9 cellular contexts compared by ENCODE assay signal in genomic region chr14:61553730-61554641, GRCh38.
DNase-seq lines count a peak whose midpoint lies in the region; ATAC-seq and TF ChIP-seq lines count a peak whose summit lies in the region.
"Had no signal": no experiment of that assay in that cellular context is flagged by ENCODE, and none has a peak within 500 bp of the region (broad histone marks: within the 10 kb centered on the region; RNA-seq: fewer than 3 reads in every experiment).

No MANE protein-coding gene starts in this region.

- CTCF ChIA-PET in CD4-positive, alpha-beta T cell (lab: Charles Lee), result no interaction called here

- H3K9me3 ChIP-seq in CD4-positive, alpha-beta T cell (ENCODE audit: control insufficient read depth, low read length), result no peaks in the 10 kb centered on the region

- intact Hi-C loops in CD4-positive, alpha-beta T cell (cut with DNase I, micrococcal nuclease), result no loop called here

- H3K4me3 ChIP-seq in NB4 (ENCODE audit: low read depth, low read length), result no peak overlapping the region

- peak overlapping the region; percentile 65 for H3K27ac Mint-ChIP-seq in CD4-positive, alpha-beta T cell
- peak overlapping the region; percentile 68 for H3K27ac Mint-ChIP-seq in central memory CD8-positive, alpha-beta T cell (ENCODE audit: low read depth)
- peak overlapping the region in 2 of 3 experiments; percentile 5 to 19 for H3K27ac Mint-ChIP-seq in nephron

- peak overlapping the region; percentile 40 for H3K4me3 Mint-ChIP-seq in CD4-positive, alpha-beta T cell
- H3K4me3 Mint-ChIP-seq in central memory CD8-positive, alpha-beta T cell, result no peak overlapping the region
- H3K4me3 Mint-ChIP-seq in nephron, result no peak overlapping the region

- no peak for TF ChIP-seq POLR2A in NB4 (IDR thresholded peaks at IDR 0.05; ENCODE audit: extremely low read depth, insufficient read length)

- no peaks in the 10 kb centered on the region for H3K9me3 Mint-ChIP-seq in CD4-positive, alpha-beta T cell
- no peaks in the 10 kb centered on the region for H3K9me3 Mint-ChIP-seq in central memory CD8-positive, alpha-beta T cell
- H3K9me3 Mint-ChIP-seq in nephron, result peaks cover 2% of the 10 kb centered on the region

- peaks cover 48% of the 10 kb centered on the region for H3K36me3 Mint-ChIP-seq in CD4-positive, alpha-beta T cell (ENCODE audit: low read depth)
- H3K36me3 Mint-ChIP-seq in central memory CD8-positive, alpha-beta T cell (ENCODE audit: insufficient read depth), result peaks cover 60% of the 10 kb centered on the region
- no peaks in the 10 kb centered on the region for H3K36me3 Mint-ChIP-seq in nephron (ENCODE audit: low read depth)

- POLR2A ChIA-PET in CD4-positive, alpha-beta T cell (lab: Charles Lee), result interaction anchor here (1.0 to 1.5 kb wide), 6 partner anchors 8 to 208 kb away, joined by 3 to 4 read pairs (median 3); partner anchors contain the start of genes HIF1A and SNAPC1

- ATAC-seq in CD4-positive, alpha-beta T cell (ENCODE audit: poor library complexity), result no peak
- no peak for ATAC-seq in central memory CD8-positive, alpha-beta T cell (replicated peaks; ENCODE audit: extremely low read depth, poor library complexity, severe bottlenecking)

- H3K27ac ChIP-seq in CD4-positive, alpha-beta T cell (ENCODE audit: low read depth, low read length), result no peak overlapping the region

- no peaks in the 10 kb centered on the region for H3K27me3 Mint-ChIP-seq in CD4-positive, alpha-beta T cell
- H3K27me3 Mint-ChIP-seq in central memory CD8-positive, alpha-beta T cell, result no peaks in the 10 kb centered on the region
- peaks cover 4% of the 10 kb centered on the region for H3K27me3 Mint-ChIP-seq in nephron (ENCODE audit: low read depth)

- no peak for TF ChIP-seq CTCF in CD4-positive, alpha-beta T cell (IDR thresholded peaks at IDR 0.05)
- TF ChIP-seq CTCF in NB4 (IDR thresholded peaks at IDR 0.05; ENCODE audit: low read depth, low read length) (no peak), nephron (IDR thresholded peaks at IDR 0.05; ENCODE audit: unreplicated experiment in 3 of 3) (no peak)

- DNase-seq in CD4-positive, alpha-beta T cell, result no peak
- DNase-seq in NB4 (ENCODE audit: low read depth), result peak; percentile 45
- DNase-seq in central memory CD8-positive, alpha-beta T cell (ENCODE audit: low spot score in 2 of 2), result no peak
- DNase-seq in NCI-H146 (lab: John Stamatoyannopoulos, UW), result no peak
- DNase-seq in SKM-1 treated with dmso at 0.1 percent for 144 hours (lab: John Stamatoyannopoulos, UW; ENCODE audit: unreplicated experiment), result no peak
- no peak for DNase-seq in HT-29 (ENCODE audit: low spot score)
- DNase-seq in cerebellar nuclear complex (lab: John Stamatoyannopoulos, UW), result no peak
- DNase-seq: NCI-H1930 had no signal

- H3K4me1 Mint-ChIP-seq in CD4-positive, alpha-beta T cell (ENCODE audit: low read depth), result peaks cover 54% of the 10 kb centered on the region
- peaks cover 47% of the 10 kb centered on the region for H3K4me1 Mint-ChIP-seq in central memory CD8-positive, alpha-beta T cell
- peaks cover 32% of the 10 kb centered on the region for H3K4me1 Mint-ChIP-seq in nephron

- no peaks in the 10 kb centered on the region for H3K27me3 ChIP-seq in CD4-positive, alpha-beta T cell (ENCODE audit: control insufficient read depth, insufficient read depth, low read length)

Comparison
In these comparisons a context has a peak if more than half of its experiments do, and no peak if none do; other contexts are left out.
1. H3K27ac Mint-ChIP-seq: peak in every context shown above with its lines; median percentile 68 in central memory CD8-positive, alpha-beta T cell; 65 in CD4-positive, alpha-beta T cell; 12 in nephron.